In genomic region chr13:27978301-27978968, GRCh38 we compare ENCODE assay signal across 17 cellular contexts. TPM values are rescaled to one million over a fixed set of nuclear protein-coding genes. Genes with fewer than 3 reads are reported as not detected.
A peak's percentile ranks its signal among the peaks of the same experiment; 100 is the strongest.
DNase-seq lines count a peak whose midpoint lies in the region; ATAC-seq and TF ChIP-seq lines count a peak whose summit lies in the region.
"Had no signal": no experiment of that assay in that cellular context is flagged by ENCODE, and none has a peak within 500 bp of the region (broad histone marks: within the 10 kb centered on the region; RNA-seq: fewer than 3 reads in every experiment).

No MANE protein-coding gene starts in this region.

- H3K4me3 ChIP-seq in BLaER1 treated with 17β-estradiol and CSF1 and Interleukin-3, amounts not matched to agents 10 nM and 100 nM = peak overlapping the region; percentile 6 to 60 (median 40); a peak in 17 of 20 replicates
- H3K4me3 ChIP-seq in HEK293 (ENCODE audit: low read depth, low read length) (peak overlapping the region; percentile 26), osteoblast (ENCODE audit: insufficient read depth, low read length) (no peak overlapping the region)

- H3K9ac ChIP-seq in BLaER1 treated with 17β-estradiol and CSF1 and Interleukin-3, amounts not matched to agents 10 nM and 100 nM = no peak overlapping the region

- peaks cover 46% of the 10 kb centered on the region for H3K27me3 Mint-ChIP-seq in endothelial cell (ENCODE audit: unreplicated experiment)

- peak overlapping the region; percentile 23 for H3K4me3 Mint-ChIP-seq in endothelial cell (ENCODE audit: unreplicated experiment)
- H3K4me3 Mint-ChIP-seq: dendritic cell treated with granulocyte-macrophage colony-stimulating factor and Interleukin-4, amounts not matched to agents 40 ng/mL and 50 ng/mL, for 4 days had no signal

- H2AFZ ChIP-seq in osteoblast (ENCODE audit: low read length) = no peak overlapping the region

- CTCF ChIA-PET in HEK293 (lab: Yijun Ruan, JAX) = interaction anchor here (0.6 to 1.3 kb wide), 4 partner anchors 18 to 152 kb away, joined by 3 to 4 read pairs (median 3); no protein-coding TSS in a partner anchor

- peak overlapping the region; percentile 48 to 77 (median 58); a peak in 21 of 22 replicates for H3K4me2 ChIP-seq in BLaER1 treated with 17β-estradiol and CSF1 and Interleukin-3, amounts not matched to agents 10 nM and 100 nM
- no peak overlapping the region for H3K4me2 ChIP-seq in osteoblast (ENCODE audit: insufficient read depth, low read length)

- H3K9me3 ChIP-seq in BLaER1 treated with 17β-estradiol and CSF1 and Interleukin-3, amounts not matched to agents 10 nM and 100 nM (replicated peaks in 1 of 11) = peaks cover 0 to 12% (median 5%) of the 10 kb centered on the region in 11 experiments; a peak in 9 of 22 replicates
- H3K9me3 ChIP-seq in HEK293 (ENCODE audit: control insufficient read depth, insufficient read depth, low read depth, low read length) (no peaks in the 10 kb centered on the region), osteoblast (ENCODE audit: low read depth, low read length) (no peaks in the 10 kb centered on the region)

- peaks cover 0 to 11% (median 2%) of the 10 kb centered on the region in 10 experiments; a peak in 4 of 20 replicates for H3K4me1 ChIP-seq in BLaER1 treated with 17β-estradiol and CSF1 and Interleukin-3, amounts not matched to agents 10 nM and 100 nM
- H3K4me1 ChIP-seq in HEK293 (ENCODE audit: control insufficient read depth, insufficient read depth, low read length) (no peaks in the 10 kb centered on the region), osteoblast (ENCODE audit: insufficient read depth, low read length) (no peaks in the 10 kb centered on the region)

- POLR2A ChIA-PET in HEK293 (lab: Yijun Ruan, JAX) = no interaction called here

- no peaks in the 10 kb centered on the region for H3K9me3 Mint-ChIP-seq in endothelial cell (ENCODE audit: unreplicated experiment)
- H3K9me3 Mint-ChIP-seq: dendritic cell treated with granulocyte-macrophage colony-stimulating factor and Interleukin-4, amounts not matched to agents 40 ng/mL and 50 ng/mL, for 4 days; memory B cell had no signal

- H3K27ac ChIP-seq in BLaER1 treated with 17β-estradiol and CSF1 and Interleukin-3, amounts not matched to agents 10 nM and 100 nM = no peak overlapping the region
- peak overlapping the region; percentile 46; the same call in 1 of the 2 replicates for H3K27ac ChIP-seq in HEK293 (ENCODE audit: extremely low read depth, low read depth, low read length)
- no peak overlapping the region for H3K27ac ChIP-seq in osteoblast (ENCODE audit: low read depth, low read length)
- H3K27ac ChIP-seq: C4-2B had no signal

- H3K79me2 ChIP-seq in osteoblast (ENCODE audit: insufficient read depth, low read length) = no peaks in the 10 kb centered on the region

- H3K36me3 ChIP-seq in BLaER1 treated with 17β-estradiol and CSF1 and Interleukin-3, amounts not matched to agents 10 nM and 100 nM = no peaks in the 10 kb centered on the region
- no peaks in the 10 kb centered on the region for H3K36me3 ChIP-seq in HEK293 (ENCODE audit: control insufficient read depth in 2 of 2, insufficient read depth in 1 of 2, low read length in 2 of 2)
- H3K36me3 ChIP-seq in osteoblast (ENCODE audit: insufficient read depth, low read length) = no peaks in the 10 kb centered on the region

- peaks cover 5% of the 10 kb centered on the region for H3K36me3 Mint-ChIP-seq in endothelial cell (ENCODE audit: low read depth, unreplicated experiment)
- H3K36me3 Mint-ChIP-seq: memory B cell had no signal

- ATAC-seq in GM21528 (IDR thresholded peaks at IDR 0.05; ENCODE audit: low FRiP score, unreplicated experiment) = no peak
- ATAC-seq: HCT116 had no signal

- DNase-seq in endothelial cell (ENCODE audit: low spot score) (no peak), osteoblast (ENCODE audit: insufficient read length, low spot score, missing footprints) (peak; percentile 66), amniotic stem cell (lab: John Stamatoyannopoulos, UW) (no peak), glomerular visceral epithelial cell (ENCODE audit: extremely low spot score) (no peak), AG08396 (ENCODE audit: low spot score) (no peak)
- DNase-seq: MV-4-11; NCI-H2227 treated with DMSO at 0.1 percent for 48 hours; stimulated activated CD4-positive, alpha-beta T cell treated with anti-CD3 and anti-CD28 coated beads, Interleukin-1b, Interleukin-23, amount 100 ng/mL, for 48 hours had no signal

- TF ChIP-seq CTCF in HEK293 (tag by site-specific recombination; IDR thresholded peaks at IDR 0.05) (no peak), endothelial cell (IDR thresholded peaks at IDR 0.05; ENCODE audit: unreplicated experiment) (no peak), osteoblast (IDR thresholded peaks at IDR 0.05; ENCODE audit: extremely low read depth, low read depth, low read length) (no peak)

- H3K4me1 Mint-ChIP-seq in endothelial cell (ENCODE audit: unreplicated experiment) = peaks cover 34% of the 10 kb centered on the region

- no peak overlapping the region for H3K27ac Mint-ChIP-seq in endothelial cell (ENCODE audit: unreplicated experiment)
- H3K27ac Mint-ChIP-seq: dendritic cell treated with granulocyte-macrophage colony-stimulating factor and Interleukin-4, amounts not matched to agents 40 ng/mL and 50 ng/mL, for 4 days had no signal

- peaks cover 0 to 52% (median 26%) of the 10 kb centered on the region in 11 experiments; a peak in 16 of 22 replicates for H4K20me1 ChIP-seq in BLaER1 treated with 17β-estradiol and CSF1 and Interleukin-3, amounts not matched to agents 10 nM and 100 nM
- peaks cover 3% of the 10 kb centered on the region for H4K20me1 ChIP-seq in osteoblast (ENCODE audit: insufficient read depth, low read length)

- H3K27me3 ChIP-seq in BLaER1 treated with 17β-estradiol and CSF1 and Interleukin-3, amounts not matched to agents 10 nM and 100 nM = peaks cover 81 to 97% (median 85%) of the 10 kb centered on the region in 11 experiments
- H3K27me3 ChIP-seq in osteoblast (ENCODE audit: insufficient read depth, low read length) = peaks cover 94% of the 10 kb centered on the region

TF ChIP-seq in HEK293, 187 proteins besides CTCF, POLR2A, EP300 and RAD21:
- TF ChIP-seq ZBTB26 (tag by site-specific recombination; optimal IDR thresholded peaks at IDR 0.05) (peak; percentile 35), ZNF776 (tag by site-specific recombination; IDR thresholded peaks at IDR 0.05; ENCODE audit: borderline replicate concordance) (no peak), ZNF335 (tag by site-specific recombination; conservative IDR thresholded peaks at IDR 0.05) (0 out of 2 replicates have a peak, but pooled peaks have one; percentile 14)

RNA-seq across cellular contexts. Expression of gene CDX2, which starts 9.3 kb away (rescaled TPM):
- total RNA-seq in endothelial cell (ENCODE audit: unreplicated experiment) (0.33 TPM), osteoblast (not detected in 2 replicates)
- total RNA-seq: HT1080, pulmonary artery endothelial cell had no signal

RNA-seq across cellular contexts. Expression of gene URAD, which starts 10.1 kb away (rescaled TPM):
- total RNA-seq in endothelial cell (ENCODE audit: unreplicated experiment) (not detected), osteoblast (not detected in 2 replicates)
- total RNA-seq: HT1080, pulmonary artery endothelial cell had no signal

RNA-seq across cellular contexts. Expression of gene PDX1, which starts 58.6 kb away (rescaled TPM):
- total RNA-seq in endothelial cell (ENCODE audit: unreplicated experiment) (0.59 TPM), osteoblast (not detected in 2 replicates)
- total RNA-seq: HT1080, pulmonary artery endothelial cell had no signal
